Comparison of ENCODE assay signal across 11 cellular contexts in the genomic region with DNA sequence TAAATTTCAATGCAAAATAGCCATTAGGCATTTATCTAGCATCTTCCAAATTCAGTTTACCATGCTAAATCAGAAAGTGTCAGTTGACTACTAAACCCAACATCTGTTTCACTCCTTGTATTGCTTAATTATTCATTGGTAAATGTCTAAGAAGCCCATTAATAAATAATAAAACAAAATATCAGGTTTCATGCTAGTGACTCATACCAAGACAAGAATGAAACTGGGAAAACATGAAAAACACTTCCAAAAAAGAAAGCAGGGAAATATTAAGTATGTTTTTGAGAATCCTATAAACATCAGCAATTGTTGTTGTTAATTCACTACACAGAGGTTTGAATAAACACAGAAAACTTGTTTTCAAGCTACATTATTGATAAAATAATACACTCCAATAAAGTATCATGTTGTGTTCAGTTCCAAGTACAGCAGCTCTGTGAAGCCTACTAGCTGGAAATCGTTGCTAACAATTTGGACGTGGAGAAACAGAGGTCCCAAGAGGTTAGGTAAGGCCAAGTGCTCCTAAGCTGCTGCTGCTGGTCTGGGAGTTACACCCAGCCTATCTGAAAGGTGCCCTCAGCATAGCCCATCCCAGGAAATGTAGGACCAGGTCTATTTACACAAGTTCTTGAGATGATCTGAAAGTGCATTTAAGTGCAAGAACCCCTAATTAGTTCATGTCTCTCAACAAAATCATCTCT.
DNase-seq lines count a peak whose midpoint lies in the region; TF ChIP-seq lines count a peak whose summit lies in the region.
"Had no signal": no experiment of that assay in that cellular context is flagged by ENCODE, and none has a peak within 500 bp of the region (broad histone marks: within the 10 kb centered on the region; RNA-seq: fewer than 3 reads in every experiment).

No MANE protein-coding gene starts in this region.

- DNase-seq in A673 (ENCODE audit: low spot score) = peak; percentile 19
- no peak for DNase-seq in chondrocyte (ENCODE audit: low spot score)
- DNase-seq in mesenchymal stem cell = peak; percentile 70
- DNase-seq in T-helper 1 cell = no peak
- no peak for DNase-seq in Peyer's patch
- DNase-seq in neural progenitor cell (ENCODE audit: low spot score) = no peak
- no peak for DNase-seq in NCI-H2196 (lab: John Stamatoyannopoulos, UW; ENCODE audit: unreplicated experiment)
- DNase-seq: activated naive CD4-positive, alpha-beta T cell treated with Interleukin-2 at 50 U/mL for 16 hours had no signal

- H4K8ac ChIP-seq in mesenchymal stem cell (ENCODE audit: low read length) = peak overlapping the region; percentile 27

- H2AK5ac ChIP-seq in mesenchymal stem cell (ENCODE audit: low read length, severe bottlenecking) = peak overlapping the region; percentile 88

- CTCF ChIA-PET in A673 (lab: Charles Lee) = no interaction called here

- TF ChIP-seq POLR2A in Peyer's patch (IDR thresholded peaks at IDR 0.05) = no peak

- H3K36me3 ChIP-seq in A673 (ENCODE audit: insufficient read depth, low read length, poor library complexity, severe bottlenecking) (no peaks in the 10 kb centered on the region), Loucy (ENCODE audit: insufficient read depth, low read length) (peaks cover 8% of the 10 kb centered on the region; the same call in 1 of the 2 replicates), mesenchymal stem cell (ENCODE audit: control insufficient read depth in 1 of 2, insufficient read depth in 2 of 2, low read depth in 1 of 2, low read length in 2 of 2) (no peaks in the 10 kb centered on the region), Peyer's patch (no peaks in the 10 kb centered on the region), neural progenitor cell (no peaks in the 10 kb centered on the region)
- H3K36me3 ChIP-seq: tibial nerve had no signal

- H2AFZ ChIP-seq in Loucy (ENCODE audit: low read length) = no peak overlapping the region
- no peak overlapping the region for H2AFZ ChIP-seq in mesenchymal stem cell (ENCODE audit: low read depth, low read length)
- no peak overlapping the region for H2AFZ ChIP-seq in neural progenitor cell (replicated peaks)

- no peaks in the 10 kb centered on the region for H3K27me3 ChIP-seq in A673 (replicated peaks; ENCODE audit: insufficient read depth, low read depth, low read length, poor library complexity)
- no peaks in the 10 kb centered on the region for H3K27me3 ChIP-seq in Loucy (ENCODE audit: insufficient read depth, low read length, poor library complexity, severe bottlenecking)
- no peaks in the 10 kb centered on the region for H3K27me3 ChIP-seq in mesenchymal stem cell (ENCODE audit: control insufficient read depth in 1 of 2, insufficient read depth in 1 of 2, low read length in 2 of 2)
- H3K27me3 ChIP-seq in Peyer's patch = no peaks in the 10 kb centered on the region
- H3K27me3 ChIP-seq in neural progenitor cell = no peaks in the 10 kb centered on the region
- H3K27me3 ChIP-seq: tibial nerve had no signal

- no peak overlapping the region for H2BK120ac ChIP-seq in mesenchymal stem cell (ENCODE audit: low read depth, low read length)

- peak overlapping the region in 1 of 2 experiments; percentile 54 for H3K18ac ChIP-seq in mesenchymal stem cell (ENCODE audit: low read depth in 1 of 2, low read length in 2 of 2)

- H3K9me2 ChIP-seq in Loucy (replicated peaks; ENCODE audit: low read depth, low read length) = no peaks in the 10 kb centered on the region

- H3K4me2 ChIP-seq in Loucy (ENCODE audit: low read depth, low read length, poor library complexity, severe bottlenecking) = peak overlapping the region; percentile 52
- H3K4me2 ChIP-seq in mesenchymal stem cell (ENCODE audit: low read length, poor library complexity, severe bottlenecking) = peak overlapping the region; percentile 14
- H3K4me2 ChIP-seq in neural progenitor cell = no peak overlapping the region

- H3F3A ChIP-seq in Loucy (ENCODE audit: low read depth) (no peaks in the 10 kb centered on the region), neural progenitor cell (ENCODE audit: low read depth) (no peaks in the 10 kb centered on the region)

- H3K36me3 Mint-ChIP-seq in chondrocyte (ENCODE audit: low read depth) = no peaks in the 10 kb centered on the region
- peaks cover 3% of the 10 kb centered on the region for H3K36me3 Mint-ChIP-seq in neural progenitor cell

- H3K27me3 Mint-ChIP-seq in chondrocyte (ENCODE audit: low read depth) = no peaks in the 10 kb centered on the region
- H3K27me3 Mint-ChIP-seq in neural progenitor cell (ENCODE audit: insufficient read depth, low read depth) = no peaks in the 10 kb centered on the region

- H3K79me2 ChIP-seq in Loucy (ENCODE audit: insufficient read depth, low read length) (peaks cover 100% of the 10 kb centered on the region), neural progenitor cell (ENCODE audit: low read depth) (peaks cover 100% of the 10 kb centered on the region)

- peaks cover 29% of the 10 kb centered on the region for H3K79me1 ChIP-seq in mesenchymal stem cell (replicated peaks; ENCODE audit: low read length, poor library complexity, severe bottlenecking)

- no peak overlapping the region for H4K91ac ChIP-seq in mesenchymal stem cell (ENCODE audit: low read length)

- H3K9me3 Mint-ChIP-seq in chondrocyte (ENCODE audit: low read depth) (no peaks in the 10 kb centered on the region), neural progenitor cell (no peaks in the 10 kb centered on the region)

- no peak for TF ChIP-seq CTCF in A673 (conservative IDR thresholded peaks at IDR 0.05; ENCODE audit: low read depth, low read length)
- TF ChIP-seq CTCF in Loucy (conservative IDR thresholded peaks at IDR 0.05; ENCODE audit: low read length) = no peak
- no peak for TF ChIP-seq CTCF in chondrocyte (IDR thresholded peaks at IDR 0.05)
- TF ChIP-seq CTCF in Peyer's patch (IDR thresholded peaks at IDR 0.05) = no peak
- TF ChIP-seq CTCF in neural progenitor cell (IDR thresholded peaks at IDR 0.05) = no peak

- H2BK15ac ChIP-seq in mesenchymal stem cell (ENCODE audit: low read depth, poor library complexity, severe bottlenecking) = no peak overlapping the region

- WGBS in mesenchymal stem cell = 54% methylated on average over 2 of the region's 2 CpGs

- H3K9ac ChIP-seq in Loucy (ENCODE audit: low read depth, low read length, poor library complexity, severe bottlenecking) = peak overlapping the region; percentile 35
- H3K9ac ChIP-seq in mesenchymal stem cell (ENCODE audit: low read length) = peak overlapping the region; percentile 80
- no peak overlapping the region for H3K9ac ChIP-seq in neural progenitor cell

- no peak overlapping the region for H3K27ac ChIP-seq in A673 (ENCODE audit: low read depth, low read length, poor library complexity, severe bottlenecking)
- H3K27ac ChIP-seq in mesenchymal stem cell (ENCODE audit: low read length, poor library complexity, severe bottlenecking) = peak overlapping the region; percentile 58
- H3K27ac ChIP-seq in Peyer's patch = peak overlapping the region in 1 of 4 donors; percentile 6
- no peak overlapping the region for H3K27ac ChIP-seq in neural progenitor cell

- H3K27ac Mint-ChIP-seq in chondrocyte (ENCODE audit: unreplicated experiment) (peak overlapping the region; percentile 5), neural progenitor cell (no peak overlapping the region)
- H3K27ac Mint-ChIP-seq: B cell had no signal

- H2BK5ac ChIP-seq in mesenchymal stem cell (ENCODE audit: low read depth, low read length, poor library complexity, severe bottlenecking) = no peak overlapping the region

- POLR2A ChIA-PET in A673 (lab: Charles Lee; ENCODE audit: low non-redundant PET) = no interaction called here

- no peak overlapping the region for H3K4ac ChIP-seq in mesenchymal stem cell (ENCODE audit: low read depth in 1 of 2, low read length in 2 of 2)

- H3K9me3 ChIP-seq in A673 (ENCODE audit: low read depth, low read length, poor library complexity, severe bottlenecking) = no peaks in the 10 kb centered on the region
- H3K9me3 ChIP-seq in Loucy (ENCODE audit: insufficient read depth, low read depth, low read length) = no peaks in the 10 kb centered on the region
- H3K9me3 ChIP-seq in mesenchymal stem cell (ENCODE audit: control insufficient read depth, low read length) = no peaks in the 10 kb centered on the region
- no peaks in the 10 kb centered on the region for H3K9me3 ChIP-seq in Peyer's patch
- H3K9me3 ChIP-seq in neural progenitor cell (ENCODE audit: low read depth) = no peaks in the 10 kb centered on the region
- H3K9me3 ChIP-seq: tibial nerve had no signal

- H3K14ac ChIP-seq in mesenchymal stem cell (ENCODE audit: low read length in 2 of 2) = no peak overlapping the region

- H3K23ac ChIP-seq in mesenchymal stem cell (ENCODE audit: low read length in 2 of 2) = no peak overlapping the region

- H3K4me3 ChIP-seq in A673 (ENCODE audit: low read depth, low read length, poor library complexity, severe bottlenecking) = no peak overlapping the region
- H3K4me3 ChIP-seq in Loucy (ENCODE audit: low read length, poor library complexity, severe bottlenecking) = no peak overlapping the region
- H3K4me3 ChIP-seq in mesenchymal stem cell (ENCODE audit: insufficient read depth in 1 of 2, low read depth in 1 of 2, low read length in 2 of 2) = peak overlapping the region in 1 of 2 experiments; percentile 58
- no peak overlapping the region for H3K4me3 ChIP-seq in Peyer's patch
- H3K4me3 ChIP-seq in neural progenitor cell = no peak overlapping the region
- H3K4me3 ChIP-seq: tibial nerve had no signal

- intact Hi-C loops in A673 (cut with micrococcal nuclease; ENCODE audit: unreplicated experiment) = no loop called here

- H3K4me3 Mint-ChIP-seq in chondrocyte (ENCODE audit: unreplicated experiment) (no peak overlapping the region), neural progenitor cell (no peak overlapping the region)
- H3K4me3 Mint-ChIP-seq: B cell had no signal

- no TSS peak for BruUV-seq in A673 (replicated peaks; lab: Mats Ljungman, UMichigan)

- peaks cover 87% of the 10 kb centered on the region for H4K20me1 ChIP-seq in Loucy (ENCODE audit: insufficient read depth, low read length, poor library complexity, severe bottlenecking)
- peaks cover 61% of the 10 kb centered on the region for H4K20me1 ChIP-seq in neural progenitor cell (ENCODE audit: low read depth)

- H2BK12ac ChIP-seq in mesenchymal stem cell (ENCODE audit: low read length in 2 of 2) = peak overlapping the region in 1 of 2 experiments; percentile 81

- H3K4me1 ChIP-seq in A673 (ENCODE audit: insufficient read depth, low read length, poor library complexity, severe bottlenecking) (peaks cover 47% of the 10 kb centered on the region), Loucy (ENCODE audit: insufficient read depth, low read length, poor library complexity, severe bottlenecking) (peaks cover 73% of the 10 kb centered on the region), mesenchymal stem cell (ENCODE audit: control insufficient read depth, insufficient read depth, low read depth, low read length) (peaks cover 4% of the 10 kb centered on the region), Peyer's patch (peaks cover 0 to 13% (median 2%) of the 10 kb centered on the region in 4 donors), neural progenitor cell (peaks cover 10% of the 10 kb centered on the region)

- H3K4me1 Mint-ChIP-seq in chondrocyte (ENCODE audit: low read depth) (peaks cover 69% of the 10 kb centered on the region), neural progenitor cell (peaks cover 36% of the 10 kb centered on the region)

Comparison
In these comparisons a context has a peak if more than half of its experiments do, and no peak if none do; other contexts are left out.
1. DNase-seq: peak in A673 (single experiment) and mesenchymal stem cell (single experiment); none in chondrocyte (single experiment), T-helper 1 cell (0 of 5), Peyer's patch (0 of 3), neural progenitor cell (single experiment) and NCI-H2196 (single experiment).